Comparison of ENCODE assay signal across 8 cellular contexts in genomic region chr6:110813813-110814487, GRCh38. TPM values are rescaled to one million over a fixed set of nuclear protein-coding genes. Genes with fewer than 3 reads are reported as not detected.
DNase-seq lines count a peak whose midpoint lies in the region; ATAC-seq and TF ChIP-seq lines count a peak whose summit lies in the region.

No MANE protein-coding gene starts in this region.

- H3K36me3 Mint-ChIP-seq in endothelial cell (ENCODE audit: low read depth, unreplicated experiment) (peaks cover 3% of the 10 kb centered on the region), nephron progenitor cell (ENCODE audit: low read depth) (peaks cover 23% of the 10 kb centered on the region)

- H3K4me1 Mint-ChIP-seq in endothelial cell (ENCODE audit: unreplicated experiment) (peaks cover 14% of the 10 kb centered on the region), nephron progenitor cell (peaks cover 25% of the 10 kb centered on the region)

- H3K27me3 ChIP-seq in SJCRH30, result no peaks in the 10 kb centered on the region

- H3K4me3 Mint-ChIP-seq in endothelial cell (ENCODE audit: unreplicated experiment), result peak overlapping the region; percentile 97
- H3K4me3 Mint-ChIP-seq in nephron progenitor cell, result peak overlapping the region; percentile 99

- H3K9me3 Mint-ChIP-seq in endothelial cell (ENCODE audit: unreplicated experiment), result no peaks in the 10 kb centered on the region
- H3K9me3 Mint-ChIP-seq in nephron progenitor cell, result peaks cover 18% of the 10 kb centered on the region

- H3K4me1 ChIP-seq in SJCRH30, result peaks cover 9% of the 10 kb centered on the region

- H3K27me3 Mint-ChIP-seq in endothelial cell (ENCODE audit: unreplicated experiment) (peaks cover 19% of the 10 kb centered on the region), nephron progenitor cell (ENCODE audit: low read depth, poor library complexity) (no peaks in the 10 kb centered on the region)

- H3K27ac ChIP-seq in C4-2B (peak overlapping the region; percentile 99), SJCRH30 (peak overlapping the region; percentile 83)

- ATAC-seq in GM21528 (IDR thresholded peaks at IDR 0.05; ENCODE audit: low FRiP score, unreplicated experiment), result peak; percentile 0
- no peak for ATAC-seq in HG02678 (IDR thresholded peaks at IDR 0.05; ENCODE audit: unreplicated experiment)
- no peak for ATAC-seq in GM21526 (IDR thresholded peaks at IDR 0.05; ENCODE audit: low FRiP score, unreplicated experiment)

- H3K27ac Mint-ChIP-seq in endothelial cell (ENCODE audit: unreplicated experiment) (peak overlapping the region; percentile 57), nephron progenitor cell (peak overlapping the region; percentile 93)

- H3K36me3 ChIP-seq in SJCRH30, result no peaks in the 10 kb centered on the region

- H3K9me3 ChIP-seq in SJCRH30 (replicated peaks), result no peaks in the 10 kb centered on the region

- TF ChIP-seq CTCF in C4-2B (conservative IDR thresholded peaks at IDR 0.05), result no peak
- TF ChIP-seq CTCF in endothelial cell (IDR thresholded peaks at IDR 0.05; ENCODE audit: unreplicated experiment), result no peak
- no peak for TF ChIP-seq CTCF in nephron progenitor cell (IDR thresholded peaks at IDR 0.05)

- peak overlapping the region; percentile 84 for H3K4me3 ChIP-seq in SJCRH30

- DNase-seq in SJCRH30 (peak; percentile 11 to 39), endothelial cell (ENCODE audit: low spot score) (no peak), nephron progenitor cell (no peak), SKM-1 (lab: John Stamatoyannopoulos, UW; ENCODE audit: unreplicated experiment) (no peak)

RNA-seq across cellular contexts. Expression of gene CDK19, which starts 1.3 kb away (rescaled TPM):
- total RNA-seq in SJCRH30 (2014; rRNA removed; shearing (Covaris generic)), result 19.0 and 22.2 TPM in 2 replicates
- 19.0 TPM for total RNA-seq in endothelial cell (ENCODE audit: unreplicated experiment)

Comparison
In these comparisons a context has a peak if more than half of its experiments do, and no peak if none do; other contexts are left out.
1. DNase-seq: peak in SJCRH30 (2 of 2); none in endothelial cell (single experiment), nephron progenitor cell (single experiment) and SKM-1 (single experiment).